Comparison of ENCODE assay signal across 8 cellular contexts in the genomic region with DNA sequence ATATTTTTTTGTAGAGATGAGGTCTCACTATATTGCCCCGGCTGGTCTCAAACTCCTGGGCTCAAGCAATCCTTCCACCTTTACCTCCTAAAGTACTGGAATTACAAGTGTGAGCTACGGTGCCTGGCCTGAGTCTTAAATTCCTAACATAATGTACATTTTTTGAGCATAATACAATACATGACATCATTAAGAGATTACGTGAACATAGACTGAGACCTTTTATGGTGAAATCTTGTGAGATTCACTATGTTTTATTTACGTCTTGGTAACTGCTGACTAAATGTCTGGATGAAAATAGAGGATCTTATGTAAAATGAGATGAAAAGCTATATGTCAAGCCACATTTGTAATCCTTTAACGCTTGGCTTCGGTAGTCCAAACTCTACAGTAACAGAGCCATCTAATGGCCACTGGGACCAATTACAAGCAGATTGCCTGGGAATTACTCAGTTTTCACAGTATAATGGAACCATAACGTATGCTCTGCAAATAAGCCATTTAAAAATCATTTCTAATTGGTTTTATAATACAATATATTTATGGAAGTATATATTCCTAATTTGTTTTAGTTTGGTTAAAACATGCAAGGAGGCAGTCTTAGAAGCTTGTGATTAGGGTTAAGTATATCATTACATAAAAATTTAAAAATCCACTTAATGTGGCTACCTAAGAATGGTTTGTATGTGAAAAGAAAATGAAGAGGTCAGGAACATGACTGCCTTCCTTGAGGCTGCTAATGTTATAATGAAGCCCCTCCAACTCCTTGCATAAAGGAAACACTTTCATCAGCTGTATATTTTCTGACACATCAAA. TPM values are rescaled to one million over a fixed set of nuclear protein-coding genes. Genes with fewer than 3 reads are reported as not detected.
DNase-seq lines count a peak whose midpoint lies in the region; ATAC-seq, FAIRE-seq and TF ChIP-seq lines count a peak whose summit lies in the region.

No MANE protein-coding gene starts in this region.

- FAIRE-seq in pancreas (lab: Jason Lieb, UNC), result peak; percentile 92

- H3K27me3 ChIP-seq in pancreas, result no peaks in the 10 kb centered on the region

- intact Hi-C loops in activated T-helper 1 cell treated with anti-CD3 and anti-CD28 coated beads, Interleukin-12 subunit alpha, Interleukin-12 subunit beta, Interleukin-2, Interleukin-4 antibody, amounts not matched to agents 30 ng/mL and 10 ng/mL and 1 ng/mL, durations not matched to agents 14 hours and 24 hours and 36 hours (cut with micrococcal nuclease), result loop anchor here (1.0 to 5.0 kb wide), 5 partner anchors 86 to 373 kb away; no protein-coding TSS in a partner anchor
- intact Hi-C loops in pancreas (cut with DNase I), result loop anchor here in 1 of 3 donors (2.0 kb wide), 1 partner anchor 85 kb away; no protein-coding TSS in a partner anchor

- ATAC-seq in HG03175 (IDR thresholded peaks at IDR 0.05; ENCODE audit: unreplicated experiment) (peak; percentile 49), pancreas (peak; percentile 72 to 98 (median 94)), GM21723 (IDR thresholded peaks at IDR 0.05; ENCODE audit: unreplicated experiment) (no peak)

- H3K36me3 ChIP-seq in pancreas, result no peaks in the 10 kb centered on the region

- peak in 3 of 4 donors; percentile 34 to 65 (median 57) for TF ChIP-seq CTCF in pancreas (IDR thresholded peaks at IDR 0.05)

- H3K4me3 Mint-ChIP-seq in activated T-helper 1 cell treated with anti-CD3 and anti-CD28 coated beads, Interleukin-12 subunit alpha, Interleukin-12 subunit beta, Interleukin-2, Interleukin-4 antibody, amounts not matched to agents 30 ng/mL and 10 ng/mL and 1 ng/mL, durations not matched to agents 14 hours and 24 hours and 36 hours, result no peak overlapping the region

- no peaks in the 10 kb centered on the region for H3K9me3 ChIP-seq in pancreas

- no peaks in the 10 kb centered on the region for H3K9me3 Mint-ChIP-seq in activated T-helper 1 cell treated with anti-CD3 and anti-CD28 coated beads, Interleukin-12 subunit alpha, Interleukin-12 subunit beta, Interleukin-2, Interleukin-4 antibody, amounts not matched to agents 30 ng/mL and 10 ng/mL and 1 ng/mL, durations not matched to agents 14 hours and 24 hours and 36 hours

- H3K27ac ChIP-seq in pancreas, result no peak overlapping the region

- no peak overlapping the region for H3K27ac Mint-ChIP-seq in activated T-helper 1 cell treated with anti-CD3 and anti-CD28 coated beads, Interleukin-12 subunit alpha, Interleukin-12 subunit beta, Interleukin-2, Interleukin-4 antibody, amounts not matched to agents 30 ng/mL and 10 ng/mL and 1 ng/mL, durations not matched to agents 14 hours and 24 hours and 36 hours

- no peak overlapping the region for H3K4me3 ChIP-seq in pancreas

- H3K36me3 Mint-ChIP-seq in activated T-helper 1 cell treated with anti-CD3 and anti-CD28 coated beads, Interleukin-12 subunit alpha, Interleukin-12 subunit beta, Interleukin-2, Interleukin-4 antibody, amounts not matched to agents 30 ng/mL and 10 ng/mL and 1 ng/mL, durations not matched to agents 14 hours and 24 hours and 36 hours (ENCODE audit: low read depth), result no peaks in the 10 kb centered on the region

- peak; percentile 77 for DNase-seq in DMS 273 (lab: John Stamatoyannopoulos, UW; ENCODE audit: unreplicated experiment)
- DNase-seq in NCI-H524 treated with DMSO at 0.1 percent for 48 hours (lab: John Stamatoyannopoulos, UW), result peak; percentile 28
- peak; percentile 22 for DNase-seq in activated T-helper 1 cell treated with anti-CD3 and anti-CD28 coated beads, Interleukin-12 subunit alpha, Interleukin-12 subunit beta, Interleukin-2, Interleukin-4 antibody, amounts not matched to agents 30 ng/mL and 10 ng/mL and 1 ng/mL, durations not matched to agents 14 hours and 24 hours and 36 hours (ENCODE audit: low spot score)
- peak; percentile 84 for DNase-seq in glomerular visceral epithelial cell (ENCODE audit: extremely low spot score)
- DNase-seq in pancreas, result peak in 2 of 6 donors; percentile 13 to 44
- no peak for DNase-seq in stimulated activated CD8-positive, alpha-beta memory T cell treated with anti-CD3 and anti-CD28 coated beads, Interleukin-4, amount 100 ng/mL, for 48 hours

- WGBS in pancreas, 2 donors, result 16 to 17% methylated on average over 7 of the region's 7 CpGs

- H3K4me1 ChIP-seq in pancreas, result no peaks in the 10 kb centered on the region

- no peaks in the 10 kb centered on the region for H3K4me1 Mint-ChIP-seq in activated T-helper 1 cell treated with anti-CD3 and anti-CD28 coated beads, Interleukin-12 subunit alpha, Interleukin-12 subunit beta, Interleukin-2, Interleukin-4 antibody, amounts not matched to agents 30 ng/mL and 10 ng/mL and 1 ng/mL, durations not matched to agents 14 hours and 24 hours and 36 hours (ENCODE audit: low read depth)

- H3K27me3 Mint-ChIP-seq in activated T-helper 1 cell treated with anti-CD3 and anti-CD28 coated beads, Interleukin-12 subunit alpha, Interleukin-12 subunit beta, Interleukin-2, Interleukin-4 antibody, amounts not matched to agents 30 ng/mL and 10 ng/mL and 1 ng/mL, durations not matched to agents 14 hours and 24 hours and 36 hours (ENCODE audit: insufficient read depth), result peaks cover 14% of the 10 kb centered on the region

RNA-seq across cellular contexts. Expression of gene EFCAB13, which starts 8.1 kb away (rescaled TPM):
- 2.4 and 2.8 TPM in 2 replicates for total RNA-seq in activated T-helper 1 cell treated with anti-CD3 and anti-CD28 coated beads, Interleukin-12 subunit alpha, Interleukin-12 subunit beta, Interleukin-2, Interleukin-4 antibody, amounts not matched to agents 30 ng/mL and 10 ng/mL and 1 ng/mL, durations not matched to agents 14 hours and 24 hours and 36 hours
- 1 to 10 TPM in 5 of 6 donors, under 1 TPM in 1; 0.82 to 6.7 (median 2.6) TPM for total RNA-seq in pancreas
- polyA plus RNA-seq in pancreas, result 1 to 10 TPM in 1 of 2 donors, under 1 TPM in 1; 0.46 to 1.2 TPM
